In genomic region chr5:72400950-72401349, GRCh38 we compare ENCODE assay signal across 36 cellular contexts.
"Had no signal": no experiment of that assay in that cellular context is flagged by ENCODE, and none has a peak within 500 bp of the region (broad histone marks: within the 10 kb centered on the region; RNA-seq: fewer than 3 reads in every experiment).

No MANE protein-coding gene starts in this region.

- H3K4me3 ChIP-seq: adrenal gland, cardiac muscle cell had no signal

- H3K4me1 Mint-ChIP-seq: activated CD4-positive, alpha-beta T cell treated with anti-CD3 and anti-CD28 coated beads, Interleukin-2, amount 10 ng/mL, durations not matched to agents 24 days and 14 days; activated naive CD8-positive, alpha-beta T cell treated with anti-CD3 and anti-CD28 coated beads for 36 hours; activated T-helper 17 cell treated with anti-CD3 and anti-CD28 coated beads, Interleukin-2, amount 50 U/mL, for 72 hours; central memory CD8-positive, alpha-beta T cell had no signal

- FAIRE-seq: bronchial epithelial cell, TTC549 had no signal

- H3K36me3 ChIP-seq: adrenal gland, cardiac muscle cell had no signal

- DNase-seq: activated B cell treated with CpG ODN at 0.5 μM for 24 hours; activated CD4-positive, alpha-beta memory T cell treated with anti-CD3 and anti-CD28 coated beads for 36 hours; activated CD4-positive, alpha-beta T cell treated with anti-CD3 and anti-CD28 coated beads for 4 hours; activated CD4-positive, alpha-beta T cell treated with anti-CD3 and anti-CD28 coated beads, Interleukin-2, amount 10 ng/mL, durations not matched to agents 24 days and 14 days; activated CD4-positive, alpha-beta T cell treated with anti-CD3 and anti-CD28 coated beads, Interleukin-2, amount 50 U/mL, for 1 hour; activated CD4-positive, alpha-beta T cell treated with anti-CD3 and anti-CD28 coated beads, Interleukin-2, amount 50 U/mL, for 4 hours; activated CD4-positive, CD25-positive, alpha-beta regulatory T cell treated with anti-CD3 and anti-CD28 coated beads, Interleukin-2, amount 50 U/mL, for 72 hours; activated CD8-positive, alpha-beta memory T cell treated with anti-CD3 and anti-CD28 coated beads, Interleukin-2, amount 50 U/mL, for 4 hours; activated CD8-positive, alpha-beta T cell treated with anti-CD3 and anti-CD28 coated beads for 36 hours; activated effector memory CD4-positive, alpha-beta T cell treated with anti-CD3 and anti-CD28 coated beads, Interleukin-2, amount 50 U/mL, for 16 hours; activated gamma-delta T cell treated with Interleukin-2 at 50 U/mL for 16 hours; activated naive CD4-positive, alpha-beta T cell; activated naive CD4-positive, alpha-beta T cell treated with anti-CD3 and anti-CD28 coated beads for 36 hours; activated naive CD4-positive, alpha-beta T cell treated with anti-CD3 and anti-CD28 coated beads, Interleukin-2, amount 50 U/mL, for 16 hours; activated naive CD8-positive, alpha-beta T cell treated with anti-CD3 and anti-CD28 coated beads for 36 hours; activated T-cell treated with anti-CD3 and anti-CD28 coated beads for 4 hours; activated T-cell treated with anti-CD3 and anti-CD28 coated beads, Interleukin-2, amount 50 U/mL, for 1 hour; activated T-cell treated with anti-CD3 and anti-CD28 coated beads, Interleukin-2, amount 50 U/mL, for 4 hours; activated T-cell treated with anti-CD3 and anti-CD28 coated beads, Interleukin-2, amount 50 U/mL, for 72 hours; adrenal gland; amniotic stem cell; aorta; caudate nucleus; cerebellar nuclear complex; T-helper 2 cell; T-helper 9 cell had no signal

- H3K27ac Mint-ChIP-seq: activated B cell treated with CpG ODN at 0.5 μM for 24 hours; activated CD4-positive, alpha-beta memory T cell treated with anti-CD3 and anti-CD28 coated beads for 36 hours; activated CD4-positive, alpha-beta T cell treated with anti-CD3 and anti-CD28 coated beads, Interleukin-2, amount 10 ng/mL, durations not matched to agents 24 days and 14 days; activated CD8-positive, alpha-beta T cell treated with anti-CD3 and anti-CD28 coated beads for 36 hours; activated naive CD4-positive, alpha-beta T cell treated with anti-CD3 and anti-CD28 coated beads for 36 hours; activated naive CD4-positive, alpha-beta T cell treated with anti-CD3 and anti-CD28 coated beads, Interleukin-2, amount 50 U/mL, for 72 hours; activated naive CD8-positive, alpha-beta T cell treated with anti-CD3 and anti-CD28 coated beads for 36 hours; activated T-cell treated with anti-CD3 and anti-CD28 coated beads, Interleukin-2, amount 50 U/mL, for 72 hours; activated T-helper 1 cell treated with anti-CD3 and anti-CD28 coated beads, Interleukin-12 subunit alpha, Interleukin-12 subunit beta, Interleukin-2, Interleukin-4 antibody, amounts not matched to agents 30 ng/mL and 10 ng/mL and 1 ng/mL, durations not matched to agents 14 hours and 24 hours and 36 hours; activated T-helper 17 cell treated with anti-CD3 and anti-CD28 coated beads, Interleukin-2, amount 50 U/mL, for 72 hours; T-helper 2 cell treated with Interferon-gamma antibody and Interleukin-4, amounts not matched to agents 5 μg/mL and 100 μg/mL, for 36 hours had no signal

- H3K4me3 Mint-ChIP-seq: activated B cell treated with CpG ODN at 0.5 μM for 24 hours; activated CD4-positive, alpha-beta memory T cell treated with anti-CD3 and anti-CD28 coated beads for 36 hours; activated CD4-positive, alpha-beta T cell treated with anti-CD3 and anti-CD28 coated beads, Interleukin-2, amount 10 ng/mL, durations not matched to agents 24 days and 14 days; activated CD8-positive, alpha-beta T cell treated with anti-CD3 and anti-CD28 coated beads for 36 hours; activated naive CD4-positive, alpha-beta T cell treated with anti-CD3 and anti-CD28 coated beads for 36 hours; activated naive CD8-positive, alpha-beta T cell treated with anti-CD3 and anti-CD28 coated beads for 36 hours; activated T-cell treated with anti-CD3 and anti-CD28 coated beads, Interleukin-2, amount 50 U/mL, for 4 hours; activated T-cell treated with anti-CD3 and anti-CD28 coated beads, Interleukin-2, amount 50 U/mL, for 72 hours; activated T-helper 1 cell treated with anti-CD3 and anti-CD28 coated beads, Interleukin-12 subunit alpha, Interleukin-12 subunit beta, Interleukin-2, Interleukin-4 antibody, amounts not matched to agents 30 ng/mL and 10 ng/mL and 1 ng/mL, durations not matched to agents 14 hours and 24 hours and 36 hours; activated T-helper 17 cell treated with anti-CD3 and anti-CD28 coated beads, Interleukin-2, amount 50 U/mL, for 72 hours; brain; central memory CD8-positive, alpha-beta T cell; T-helper 2 cell treated with Interferon-gamma antibody and Interleukin-4, amounts not matched to agents 5 μg/mL and 100 μg/mL, for 36 hours had no signal

- H3K4me1 ChIP-seq: adrenal gland had no signal

- H3K27ac ChIP-seq: adrenal gland, cardiac muscle cell, VCaP had no signal

- H3K27me3 ChIP-seq: adrenal gland, cardiac muscle cell had no signal

- ATAC-seq: activated CD8-positive, alpha-beta T cell treated with anti-CD3 and anti-CD28 coated beads for 36 hours; activated naive CD4-positive, alpha-beta T cell treated with anti-CD3 and anti-CD28 coated beads, Interleukin-2, amount 50 U/mL, for 72 hours; activated T-cell treated with anti-CD3 and anti-CD28 coated beads, Interleukin-2, amount 50 U/mL, for 4 hours; activated T-cell treated with anti-CD3 and anti-CD28 coated beads, Interleukin-2, amount 50 U/mL, for 72 hours; activated T-helper 17 cell treated with anti-CD3 and anti-CD28 coated beads, Interleukin-2, amount 50 U/mL, for 72 hours had no signal
